In genomic region chr11:60974316-60974715, GRCh38 we compare ENCODE assay signal across 2 cellular contexts. TPM values are rescaled to one million over a fixed set of nuclear protein-coding genes. Genes with fewer than 3 reads are reported as not detected.
"Had no signal": no experiment of that assay in that cellular context is flagged by ENCODE, and none has a peak within 500 bp of the region (broad histone marks: within the 10 kb centered on the region; RNA-seq: fewer than 3 reads in every experiment).

No MANE protein-coding gene starts in this region.

RNA-seq across cellular contexts. Expression of gene CD6, which starts 2.8 kb away (rescaled TPM):
- total RNA-seq: osteoblast, PC-3 had no signal

RNA-seq across cellular contexts. Expression of gene SLC15A3, which starts 22.3 kb away (rescaled TPM):
- total RNA-seq: PC-3 had no signal
